25 cellular contexts compared by ENCODE assay signal in the genomic region with DNA sequence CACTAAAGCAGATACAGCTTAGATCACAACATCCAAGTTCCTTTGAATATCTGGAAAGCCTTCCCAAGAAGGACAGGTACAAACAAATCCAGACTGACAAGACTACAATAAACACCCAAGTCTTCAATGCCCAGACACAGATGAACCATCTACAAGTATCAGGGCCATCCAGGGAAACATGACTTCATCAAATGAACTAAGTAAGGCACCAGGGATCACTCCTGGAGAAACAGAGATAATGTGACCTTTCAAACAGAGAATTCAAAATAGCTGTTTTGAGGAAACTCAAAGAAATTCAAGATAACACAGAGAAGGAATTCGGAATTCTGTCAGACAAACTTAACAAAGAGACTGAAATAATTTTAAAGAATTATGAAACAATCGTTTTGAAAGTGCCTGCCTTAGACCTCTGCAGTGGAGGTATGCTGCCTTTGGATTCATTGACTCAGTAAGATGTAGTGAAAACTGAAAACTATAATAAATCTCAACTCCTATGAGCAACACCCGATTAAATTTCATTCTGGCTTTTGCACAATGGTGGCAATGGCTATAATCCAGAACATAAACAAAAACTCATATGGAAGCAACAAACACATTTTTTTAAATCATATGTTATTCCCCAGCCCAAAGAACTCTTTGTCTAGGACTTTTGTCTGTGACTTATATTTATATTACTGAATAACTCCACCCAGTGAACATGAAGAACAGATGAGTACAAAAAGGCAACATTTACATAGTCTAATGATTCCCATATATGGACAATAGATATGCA. TPM values are rescaled to one million over a fixed set of nuclear protein-coding genes. Genes with fewer than 3 reads are reported as not detected.
A peak's percentile ranks its signal among the peaks of the same experiment; 100 is the strongest.
DNase-seq lines count a peak whose midpoint lies in the region; ATAC-seq and TF ChIP-seq lines count a peak whose summit lies in the region.
"Had no signal": no experiment of that assay in that cellular context is flagged by ENCODE, and none has a peak within 500 bp of the region (broad histone marks: within the 10 kb centered on the region; RNA-seq: fewer than 3 reads in every experiment).

No MANE protein-coding gene starts in this region.

- no peak overlapping the region for H3K9ac ChIP-seq in SK-N-SH

- no peaks in the 10 kb centered on the region for H3K79me2 ChIP-seq in SK-N-SH (ENCODE audit: insufficient read depth)

- DNase-seq in SK-N-SH (no peak), RPMI7951 (ENCODE audit: low read depth) (peak; percentile 32), fibroblast of mammary gland (ENCODE audit: low read depth) (peak; percentile 80), DMS153 treated with DMSO at 0.1 percent for 48 hours (lab: John Stamatoyannopoulos, UW; ENCODE audit: unreplicated experiment) (no peak), dorsolateral prefrontal cortex (no peak), activated gamma-delta T cell (lab: John Stamatoyannopoulos, UW) (no peak)
- DNase-seq: activated CD4-positive, alpha-beta T cell treated with anti-CD3 and anti-CD28 coated beads, Interleukin-2, amount 50 U/mL, for 1 hour; activated CD8-positive, alpha-beta memory T cell treated with anti-CD3 and anti-CD28 coated beads, Interleukin-2, amount 50 U/mL, for 48 hours; activated effector memory CD4-positive, alpha-beta T cell treated with anti-CD3 and anti-CD28 coated beads, Interleukin-2, amount 50 U/mL, for 16 hours; amniotic stem cell; CD4-positive, alpha-beta T cell; effector memory CD8-positive, alpha-beta T cell; Kasumi-1; kidney glomerular epithelial cell; mesenchymal stem cell; naive B cell; NCI-H524 treated with DMSO at 0.1 percent for 48 hours; posterior cingulate gyrus; SHP77 treated with DMSO at 0.1 percent for 48 hours; small intestine; stimulated activated CD4-positive, alpha-beta T cell treated with anti-CD3 and anti-CD28 coated beads, Interleukin-4, amount 100 ng/mL, for 4 hours; upper lobe of right lung had no signal

- no peaks in the 10 kb centered on the region for H3F3A ChIP-seq in SK-N-SH (replicated peaks; ENCODE audit: insufficient read depth)

- H3K9me3 ChIP-seq in SK-N-SH: no peaks in the 10 kb centered on the region
- H3K9me3 ChIP-seq: upper lobe of right lung had no signal

- H3K27ac ChIP-seq in SK-N-SH (ENCODE audit: low read depth in 2 of 2, low read length in 1 of 2) (no peak overlapping the region; a peak in 1 of 4 replicates), dorsolateral prefrontal cortex (no peak overlapping the region)
- H3K27ac ChIP-seq: upper lobe of right lung, VCaP had no signal

- intact Hi-C loops in dorsolateral prefrontal cortex (cut with DNase I): no loop called here

- POLR2A ChIA-PET in SK-N-SH (lab: Yijun Ruan, JAX): no interaction called here

- ATAC-seq in SK-N-SH treated with all-trans-retinoic acid at 6 μM for 48 hours: peak; percentile 63
- ATAC-seq in GM18868 (IDR thresholded peaks at IDR 0.05; ENCODE audit: unreplicated experiment): no peak
- ATAC-seq: effector memory CD8-positive, alpha-beta T cell had no signal

- no peak overlapping the region for H3K4me2 ChIP-seq in SK-N-SH

- 0 out of 4 replicates have a peak, but pooled peaks cover 0 to 9% of the 10 kb centered on the region in 2 experiments for H3K4me1 ChIP-seq in SK-N-SH (ENCODE audit: control insufficient read depth in 1 of 2, insufficient read depth in 2 of 2, low read depth in 1 of 2, low read length in 1 of 2)
- H3K4me1 ChIP-seq: upper lobe of right lung had no signal

- TF ChIP-seq RAD21 in SK-N-SH (IDR thresholded peaks at IDR 0.05; ENCODE audit: low read length): no peak

- CTCF ChIA-PET in SK-N-SH (lab: Yijun Ruan, JAX): interaction anchor here (1.2 kb wide), 1 partner anchor 452 kb away, joined by 3 read pairs; no protein-coding TSS in a partner anchor

- H3K9me2 ChIP-seq in SK-N-SH: no peaks in the 10 kb centered on the region

- H4K20me1 ChIP-seq in SK-N-SH (ENCODE audit: insufficient read depth): no peaks in the 10 kb centered on the region

- peaks cover 6% of the 10 kb centered on the region; the same call in 1 of the 2 replicates for H3K27me3 ChIP-seq in SK-N-SH (ENCODE audit: insufficient read depth)
- H3K27me3 ChIP-seq in dorsolateral prefrontal cortex: peaks cover 0 to 16% (median 3%) of the 10 kb centered on the region in 45 donors
- H3K27me3 ChIP-seq: upper lobe of right lung had no signal

- no peak for TF ChIP-seq EP300 in SK-N-SH (IDR thresholded peaks at IDR 0.05; ENCODE audit: borderline replicate concordance in 1 of 2, low read depth in 1 of 2, low read length in 1 of 2)

- H3K4me3 ChIP-seq in SK-N-SH (ENCODE audit: low read depth in 2 of 2, low read length in 1 of 2) (no peak overlapping the region), fibroblast of mammary gland (ENCODE audit: control insufficient read depth, low read depth, low read length) (no peak overlapping the region), dorsolateral prefrontal cortex (no peak overlapping the region)
- H3K4me3 ChIP-seq: upper lobe of right lung had no signal

- H2AFZ ChIP-seq in SK-N-SH (ENCODE audit: low read depth): no peak overlapping the region

- WGBS in SK-N-SH (ENCODE audit: low lambda C conversion rate): 4% methylated on average over 3 of the region's 3 CpGs

- no peaks in the 10 kb centered on the region for H3K36me3 ChIP-seq in SK-N-SH (replicated peaks in 1 of 2; ENCODE audit: control insufficient read depth in 1 of 2, insufficient read depth in 2 of 2, low read length in 1 of 2)
- H3K36me3 ChIP-seq: upper lobe of right lung had no signal

- TF ChIP-seq CTCF in SK-N-SH (IDR thresholded peaks at IDR 0.05): no peak
- no peak for TF ChIP-seq CTCF in fibroblast of mammary gland (conservative IDR thresholded peaks at IDR 0.05; ENCODE audit: control insufficient read depth, insufficient read depth, low read depth, low read length)
- no peak for TF ChIP-seq CTCF in dorsolateral prefrontal cortex (IDR thresholded peaks at IDR 0.05 in 54 of 56, conservative IDR thresholded peaks at IDR 0.05 in 2 of 56; ENCODE audit: low read depth in 1 of 56, partially characterized antibody in 56 of 56)

TF ChIP-seq in SK-N-SH treated with all-trans-retinoic acid at 6 μM for 48 hours, 23 proteins besides CTCF, POLR2A, EP300 and RAD21 (continues in another document):
- TF ChIP-seq TOX (CRISPR knock-in tag; IDR thresholded peaks at IDR 0.05; ENCODE audit: borderline replicate concordance): peak; percentile 16; the same call in 1 of the 2 replicates
- TF ChIP-seq ZC3H10 (CRISPR knock-in tag; IDR thresholded peaks at IDR 0.05): no peak
- TF ChIP-seq TSHZ2 (CRISPR knock-in tag; IDR thresholded peaks at IDR 0.05): no peak
- no peak for TF ChIP-seq SNAI2 (CRISPR knock-in tag; IDR thresholded peaks at IDR 0.05)

TF ChIP-seq in SK-N-SH, 30 proteins besides CTCF, POLR2A, EP300 and RAD21 (continues in another document):
- TF ChIP-seq RCOR1 (IDR thresholded peaks at IDR 0.05; ENCODE audit: low read length) (no peak), ELF1 (IDR thresholded peaks at IDR 0.05) (no peak), FOXM1 (IDR thresholded peaks at IDR 0.05; ENCODE audit: low read depth) (no peak), PBX3 (IDR thresholded peaks at IDR 0.05) (no peak), NRF1 (IDR thresholded peaks at IDR 0.05; ENCODE audit: low read depth, low read length) (no peak), TAF1 (IDR thresholded peaks at IDR 0.05; ENCODE audit: borderline replicate concordance, low read depth, low read length) (no peak)
- TF ChIP-seq, protein P1, sequence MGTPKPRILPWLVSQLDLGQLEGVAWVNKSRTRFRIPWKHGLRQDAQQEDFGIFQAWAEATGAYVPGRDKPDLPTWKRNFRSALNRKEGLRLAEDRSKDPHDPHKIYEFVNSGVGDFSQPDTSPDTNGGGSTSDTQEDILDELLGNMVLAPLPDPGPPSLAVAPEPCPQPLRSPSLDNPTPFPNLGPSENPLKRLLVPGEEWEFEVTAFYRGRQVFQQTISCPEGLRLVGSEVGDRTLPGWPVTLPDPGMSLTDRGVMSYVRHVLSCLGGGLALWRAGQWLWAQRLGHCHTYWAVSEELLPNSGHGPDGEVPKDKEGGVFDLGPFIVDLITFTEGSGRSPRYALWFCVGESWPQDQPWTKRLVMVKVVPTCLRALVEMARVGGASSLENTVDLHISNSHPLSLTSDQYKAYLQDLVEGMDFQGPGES (IDR thresholded peaks at IDR 0.05; ENCODE audit: low read depth, low read length): no peak

RNA-seq across cellular contexts. Expression of gene COL8A1, which starts 12.6 kb away (rescaled TPM):
- polyA plus RNA-seq in SK-N-SH (2012; rRNA removed): 4.0 and 16.7 TPM in 2 replicates
- polyA plus RNA-seq in SK-N-SH (2012; cell fraction: cytosol; rRNA removed): 8.2 and 14.9 TPM in 2 replicates
- polyA plus RNA-seq in SK-N-SH (2012; cell fraction: nucleus; rRNA removed): 12.8 and 14.7 TPM in 2 replicates
- 22.5 and 25.1 TPM in 2 replicates for total RNA-seq in RPMI7951 (2014; rRNA removed; shearing (Covaris generic))
- 10 to 100 TPM in 5 of 120 experiments, 1 to 10 TPM in 103, under 1 TPM in 12; 0.29 to 29.8 (median 2.4) TPM for total RNA-seq in dorsolateral prefrontal cortex
- total RNA-seq: CD4-positive, alpha-beta T cell had no signal

Comparison
In these comparisons a context has a peak if more than half of its experiments do, and no peak if none do; other contexts are left out.
1. DNase-seq: peak in RPMI7951 (single experiment) and fibroblast of mammary gland (single experiment); none in SK-N-SH (single experiment), DMS153 treated with DMSO at 0.1 percent for 48 hours (single experiment), dorsolateral prefrontal cortex (0 of 10) and activated gamma-delta T cell (single experiment).